ENCODE assay signal across 8 cellular contexts in genomic region chr19:3343619-3344502, GRCh38. TPM values are rescaled to one million over a fixed set of nuclear protein-coding genes. Genes with fewer than 3 reads are reported as not detected.
A peak's percentile ranks its signal among the peaks of the same experiment; 100 is the strongest.
DNase-seq lines count a peak whose midpoint lies in the region; ATAC-seq, FAIRE-seq and TF ChIP-seq lines count a peak whose summit lies in the region.

No MANE protein-coding gene starts in this region.

- no peaks in the 10 kb centered on the region for H3K9me2 ChIP-seq in SK-N-SH

- peak overlapping the region in 5 of 7 donors; percentile 22 to 76 (median 60) for H3K27ac Mint-ChIP-seq in CD14-positive monocyte

- no peak for TF ChIP-seq EP300 in SK-N-SH (IDR thresholded peaks at IDR 0.05; ENCODE audit: borderline replicate concordance in 1 of 2, low read depth in 1 of 2, low read length in 1 of 2)

- peaks cover 0 to 1% (median 0%) of the 10 kb centered on the region in 7 donors for H3K9me3 Mint-ChIP-seq in CD14-positive monocyte

- peak overlapping the region; percentile 74 for H3K4me2 ChIP-seq in SK-N-SH

- 14% methylated on average over 7 of the region's 26 CpGs for WGBS in SK-N-SH (ENCODE audit: low lambda C conversion rate)

- H3K79me2 ChIP-seq in SK-N-SH (ENCODE audit: insufficient read depth): no peaks in the 10 kb centered on the region

- no peaks in the 10 kb centered on the region for H3K36me3 Mint-ChIP-seq in CD14-positive monocyte

- no peak overlapping the region for H3K9ac ChIP-seq in SK-N-SH

- peaks cover 0 to 3% of the 10 kb centered on the region in 2 experiments; a peak in 1 of 4 replicates for H3K4me1 ChIP-seq in SK-N-SH (ENCODE audit: control insufficient read depth in 1 of 2, insufficient read depth in 2 of 2, low read depth in 1 of 2, low read length in 1 of 2)

- peak overlapping the region; percentile 78; the same call in 1 of the 2 replicates for H2AFZ ChIP-seq in SK-N-SH (ENCODE audit: low read depth)

- POLR2A ChIA-PET in SK-N-SH (lab: Yijun Ruan, JAX): no interaction called here

- peaks cover 3% of the 10 kb centered on the region for H3F3A ChIP-seq in SK-N-SH (replicated peaks; ENCODE audit: insufficient read depth)

- H3K4me3 Mint-ChIP-seq in CD14-positive monocyte: peak overlapping the region; percentile 68 to 78

- H3K4me3 ChIP-seq in SK-N-SH (ENCODE audit: low read depth in 2 of 2, low read length in 1 of 2) (peak overlapping the region; percentile 59 to 64; a peak in 3 of 4 replicates), bronchial epithelial cell (ENCODE audit: low read depth, low read length) (no peak overlapping the region)

- H3K27me3 ChIP-seq in SK-N-SH (ENCODE audit: insufficient read depth) (no peaks in the 10 kb centered on the region), bronchial epithelial cell (ENCODE audit: control insufficient read depth, insufficient read depth, low read length) (no peaks in the 10 kb centered on the region)

- peaks cover 3 to 9% (median 4%) of the 10 kb centered on the region in 3 donors for H3K27me3 Mint-ChIP-seq in CD14-positive monocyte (ENCODE audit: low read depth in 3 of 3)

- H3K4me1 Mint-ChIP-seq in CD14-positive monocyte: peaks cover 13% of the 10 kb centered on the region

- H3K36me3 ChIP-seq in SK-N-SH (replicated peaks in 1 of 2; ENCODE audit: control insufficient read depth in 1 of 2, insufficient read depth in 2 of 2, low read length in 1 of 2) (no peaks in the 10 kb centered on the region), bronchial epithelial cell (ENCODE audit: control insufficient read depth, insufficient read depth, low read length) (no peaks in the 10 kb centered on the region)

- intact Hi-C loops in CD14-positive monocyte (cut with micrococcal nuclease) (no loop called here), left colon (cut with DNase I, micrococcal nuclease) (no loop called here)

- ATAC-seq in HG03439 (IDR thresholded peaks at IDR 0.05; ENCODE audit: unreplicated experiment) (peak; percentile 63), left colon (peak; percentile 81), GM19351 (IDR thresholded peaks at IDR 0.05; ENCODE audit: unreplicated experiment) (no peak), GM21381 (IDR thresholded peaks at IDR 0.05; ENCODE audit: unreplicated experiment) (no peak)
- peak; percentile 77 for ATAC-seq in stimulated activated naive CD8-positive, alpha-beta T cell treated with anti-CD3 and anti-CD28 coated beads, Interleukin-15, Interleukin-2, amounts not matched to agents 100 U/mL and 50 U/mL, for 24 hours

- TF ChIP-seq CTCF in CD14-positive monocyte (IDR thresholded peaks at IDR 0.05) (peak; percentile 50), SK-N-SH (IDR thresholded peaks at IDR 0.05) (no peak), bronchial epithelial cell (IDR thresholded peaks at IDR 0.05; ENCODE audit: insufficient read depth, low read length, severe bottlenecking) (peak; percentile 16)

- DNase-seq in CD14-positive monocyte (ENCODE audit: low spot score) (peak; percentile 72), SK-N-SH (peak; percentile 97), bronchial epithelial cell (ENCODE audit: low read depth) (peak; percentile 74), left colon (peak; percentile 72 to 84)
- DNase-seq in stimulated activated naive CD8-positive, alpha-beta T cell treated with anti-CD3 and anti-CD28 coated beads, Interleukin-15, Interleukin-2, amounts not matched to agents 100 U/mL and 50 U/mL, for 24 hours: peak; percentile 64

- H3K9me3 ChIP-seq in SK-N-SH: no peaks in the 10 kb centered on the region

- CTCF ChIA-PET in SK-N-SH (lab: Yijun Ruan, JAX): interaction anchor here (0.7 to 1.3 kb wide), 8 partner anchors 14 to 142 kb away, joined by 3 to 7 read pairs (median 3); no protein-coding TSS in a partner anchor

- H3K27ac ChIP-seq in SK-N-SH (ENCODE audit: low read depth in 2 of 2, low read length in 1 of 2): peak overlapping the region in 1 of 2 experiments; percentile 72; a peak in 2 of 4 replicates

- no peak for FAIRE-seq in bronchial epithelial cell (lab: Jason Lieb, UNC)

- TF ChIP-seq RAD21 in SK-N-SH (IDR thresholded peaks at IDR 0.05; ENCODE audit: low read length): peak; percentile 56

- no peaks in the 10 kb centered on the region for H4K20me1 ChIP-seq in SK-N-SH (ENCODE audit: insufficient read depth)

TF ChIP-seq in SK-N-SH, 30 proteins besides CTCF, POLR2A, EP300 and RAD21:
- TF ChIP-seq FOXM1 (IDR thresholded peaks at IDR 0.05; ENCODE audit: low read depth): 0 out of 2 replicates have a peak, but pooled peaks have one; percentile 30
- peak; percentile 26; the same call in 1 of the 2 replicates for TF ChIP-seq PBX3 (IDR thresholded peaks at IDR 0.05)
- TF ChIP-seq CHD2 (IDR thresholded peaks at IDR 0.05; ENCODE audit: low read length, partially characterized antibody): peak; percentile 90
- TF ChIP-seq MXI1 (IDR thresholded peaks at IDR 0.05; ENCODE audit: low read depth, low read length): peak; percentile 63; the same call in 1 of the 2 replicates
- TF ChIP-seq IRF3 (IDR thresholded peaks at IDR 0.05; ENCODE audit: low read depth, low read length): peak; percentile 95
- TF ChIP-seq RFX5 (IDR thresholded peaks at IDR 0.05; ENCODE audit: low read length): peak; percentile 88
- TF ChIP-seq FOSL2 (IDR thresholded peaks at IDR 0.05; ENCODE audit: borderline replicate concordance, low read depth): no peak
- peak; percentile 64; the same call in 1 of the 2 replicates for TF ChIP-seq YY1 (IDR thresholded peaks at IDR 0.05; ENCODE audit: low read depth)
- peak; percentile 32; the same call in 1 of the 2 replicates for TF ChIP-seq POLR2AphosphoS5 (IDR thresholded peaks at IDR 0.05; ENCODE audit: low read depth, low read length)
- TF ChIP-seq GABPA (IDR thresholded peaks at IDR 0.05; ENCODE audit: low read depth): no peak
- no peak for TF ChIP-seq MEF2A (IDR thresholded peaks at IDR 0.05; ENCODE audit: borderline replicate concordance, low read depth)
- TF ChIP-seq RCOR1 (IDR thresholded peaks at IDR 0.05; ENCODE audit: low read length): no peak
- TF ChIP-seq GATA2 (CRISPR knock-in tag; IDR thresholded peaks at IDR 0.05): no peak
- TF ChIP-seq MAX (IDR thresholded peaks at IDR 0.05; ENCODE audit: low read depth): peak; percentile 42; the same call in 1 of the 2 replicates
- no peak for TF ChIP-seq NFIC (IDR thresholded peaks at IDR 0.05; ENCODE audit: borderline replicate concordance)

RNA-seq across cellular contexts. Expression of gene NFIC, which starts 22.5 kb away (rescaled TPM):
- 10 to 100 TPM in 1 of 2 donors, 1 to 10 TPM in 1; 7.0 to 11.5 TPM for polyA plus RNA-seq in CD14-positive monocyte
- polyA plus RNA-seq in SK-N-SH (2012; rRNA removed): 2.6 and 7.2 TPM in 2 replicates
- polyA plus RNA-seq in SK-N-SH (2012; cell fraction: cytosol; rRNA removed): 5.7 and 8.1 TPM in 2 replicates
- polyA plus RNA-seq in SK-N-SH (2012; cell fraction: nucleus; rRNA removed): 13.4 and 14.9 TPM in 2 replicates
- total RNA-seq in bronchial epithelial cell: 17.6 and 22.0 TPM in 2 replicates
- 10 to 100 TPM; 52.4 to 57.8 TPM for total RNA-seq in left colon

Comparison
In these comparisons a context has a peak if more than half of its experiments do, and no peak if none do; other contexts are left out.
1. ATAC-seq: peak in HG03439 (single experiment), left colon (single experiment) and stimulated activated naive CD8-positive, alpha-beta T cell treated with anti-CD3 and anti-CD28 coated beads, Interleukin-15, Interleukin-2, amounts not matched to agents 100 U/mL and 50 U/mL, for 24 hours (single experiment); none in GM19351 (single experiment) and GM21381 (single experiment).
2. Peak in every context shown above with its lines, with median percentiles within 50 percentile points of each other: DNase-seq.